In genomic region chr6:116282698-116283097, GRCh38 we compare ENCODE assay signal across 1 cellular context.
TF ChIP-seq lines count a peak whose summit lies in the region.

No MANE protein-coding gene starts in this region.

TF ChIP-seq in HepG2, 621 proteins besides CTCF, POLR2A, EP300 and RAD21:
- peak; percentile 87 for TF ChIP-seq BCL6 (CRISPR knock-in tag; IDR thresholded peaks at IDR 0.05)
- no peak for TF ChIP-seq NONO (IDR thresholded peaks at IDR 0.05)
- no peak for TF ChIP-seq NONO (CRISPR knock-in tag; conservative IDR thresholded peaks at IDR 0.05)
